15 cellular contexts compared by ENCODE assay signal in the genomic region with DNA sequence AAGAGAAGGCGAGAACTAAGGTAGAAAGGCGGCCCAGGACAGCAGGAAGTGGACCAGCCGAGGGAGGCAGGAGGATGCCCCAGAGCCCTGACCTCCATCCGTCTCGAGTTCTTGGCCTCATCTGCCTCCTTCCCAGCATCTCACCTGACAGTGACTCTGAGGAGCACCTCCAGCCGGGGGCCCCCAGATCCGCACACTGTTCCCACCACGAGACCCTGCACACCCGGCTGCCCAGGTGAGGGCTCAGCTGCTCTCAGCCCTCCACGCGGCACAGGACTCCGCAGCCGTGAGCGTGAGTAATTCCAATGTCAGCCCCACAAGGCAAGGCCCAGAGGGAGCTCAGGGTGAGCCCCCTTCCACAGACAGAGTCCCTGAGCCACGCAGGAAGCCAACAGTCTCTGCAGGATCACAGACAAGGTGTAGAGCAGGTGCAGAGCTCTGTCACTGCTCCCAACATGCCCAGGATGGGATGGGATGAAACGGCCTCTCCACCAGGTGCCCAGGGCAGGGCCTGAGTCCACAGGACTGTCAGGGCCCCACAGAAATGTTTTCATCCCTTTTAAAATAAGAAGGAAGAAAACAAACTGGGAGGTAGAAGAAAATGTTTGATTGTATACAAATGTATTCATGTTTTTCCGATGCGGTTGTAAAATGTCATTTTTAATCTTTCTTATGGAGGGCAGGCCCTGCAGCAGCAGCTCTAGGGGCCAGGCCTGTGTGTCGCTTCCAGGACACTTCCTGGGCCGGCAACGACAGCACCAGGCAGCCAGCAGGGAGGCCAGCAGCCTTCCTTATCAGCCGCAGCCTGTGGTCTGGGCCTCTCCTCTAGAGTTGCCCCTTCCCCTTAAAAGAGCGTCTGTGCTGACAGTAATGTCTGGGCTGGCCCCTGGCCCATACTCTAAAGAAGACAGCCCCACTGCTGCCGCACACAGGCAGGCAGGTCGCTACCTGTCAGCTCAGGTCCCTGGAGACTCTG.
A peak's percentile ranks its signal among the peaks of the same experiment; 100 is the strongest.
DNase-seq lines count a peak whose midpoint lies in the region; ATAC-seq, FAIRE-seq and TF ChIP-seq lines count a peak whose summit lies in the region.
"Had no signal": no experiment of that assay in that cellular context is flagged by ENCODE, and none has a peak within 500 bp of the region (broad histone marks: within the 10 kb centered on the region; RNA-seq: fewer than 3 reads in every experiment).

No MANE protein-coding gene starts in this region.

- peaks cover 7 to 28% of the 10 kb centered on the region in 2 donors for H3K4me1 ChIP-seq in esophagus (ENCODE audit: control insufficient read depth in 2 of 2, insufficient read depth in 2 of 2, low read length in 1 of 2)
- peaks cover 26 to 51% (median 39%) of the 10 kb centered on the region in 3 donors for H3K4me1 ChIP-seq in pancreas
- H3K4me1 ChIP-seq in SJCRH30 = no peaks in the 10 kb centered on the region

- no peak overlapping the region for H3K4me3 ChIP-seq in NB4 (ENCODE audit: low read depth, low read length)
- no peak overlapping the region for H3K4me3 ChIP-seq in esophagus (ENCODE audit: low read depth in 1 of 2, low read length in 2 of 2)
- no peak overlapping the region for H3K4me3 ChIP-seq in pancreas
- no peak overlapping the region for H3K4me3 ChIP-seq in SJCRH30

- H3K9me3 Mint-ChIP-seq in HFFc6 = peaks cover 13% of the 10 kb centered on the region; the same call in 1 of the 2 replicates
- H3K9me3 Mint-ChIP-seq: activated naive CD8-positive, alpha-beta T cell treated with anti-CD3 and anti-CD28 coated beads, Interleukin-2, amount 50 U/mL, for 24 hours; stimulated activated memory B cell treated with anti-CD40 and anti-IgM and Interleukin-4, amounts not matched to agents 10 μg/mL and 1 μg/mL and 100 μg/mL, for 72 hours had no signal

- H3K36me3 ChIP-seq in esophagus (ENCODE audit: control insufficient read depth in 2 of 2, insufficient read depth in 2 of 2, low read length in 1 of 2) = no peaks in the 10 kb centered on the region
- no peaks in the 10 kb centered on the region for H3K36me3 ChIP-seq in pancreas
- H3K36me3 ChIP-seq in SJCRH30 = no peaks in the 10 kb centered on the region

- DNase-seq in A172 (ENCODE audit: low spot score) (peak; percentile 14), NB4 (ENCODE audit: low read depth) (peak; percentile 69), pancreas (peak in 2 of 6 donors; percentile 18 to 53), SJCRH30 (no peak), HFFc6 (no peak), frontal cortex (ENCODE audit: low spot score in 2 of 2) (no peak)
- DNase-seq: activated CD4-positive, alpha-beta T cell treated with anti-CD3 and anti-CD28 coated beads, Interleukin-2, amount 50 U/mL, for 48 hours; activated naive CD8-positive, alpha-beta T cell treated with anti-CD3 and anti-CD28 coated beads, Interleukin-2, amount 50 U/mL, for 24 hours; effector memory CD4-positive, alpha-beta T cell; NCI-H1436 had no signal

- 70 to 80% methylated on average over 25 of the region's 25 CpGs for WGBS in esophagus, 2 donors
- 92 to 93% methylated on average over 24 to 25 of the region's 25 CpGs for WGBS in pancreas, 2 donors

- no peak for TF ChIP-seq POLR2A in NB4 (IDR thresholded peaks at IDR 0.05; ENCODE audit: extremely low read depth, insufficient read length)

- H3K27ac ChIP-seq in esophagus (ENCODE audit: low read depth in 2 of 2, low read length in 1 of 2) = peak overlapping the region; percentile 52 to 67
- H3K27ac ChIP-seq in pancreas = peak overlapping the region in 3 of 4 donors; percentile 52 to 81 (median 80)
- no peak overlapping the region for H3K27ac ChIP-seq in SJCRH30
- H3K27ac ChIP-seq: KMS-11 had no signal

- ATAC-seq in pancreas = no peak
- ATAC-seq in GM18909 (IDR thresholded peaks at IDR 0.05; ENCODE audit: poor library complexity, unreplicated experiment) = no peak
- ATAC-seq: activated naive CD8-positive, alpha-beta T cell treated with anti-CD3 and anti-CD28 coated beads, Interleukin-2, amount 50 U/mL, for 24 hours had no signal

- intact Hi-C loops in pancreas (cut with DNase I) = no loop called here

- H3K27me3 ChIP-seq in esophagus (ENCODE audit: control insufficient read depth in 1 of 2, insufficient read depth in 2 of 2, low read length in 2 of 2) (no peaks in the 10 kb centered on the region), pancreas (no peaks in the 10 kb centered on the region), SJCRH30 (0 out of 2 replicates have a peak, but pooled peaks cover 4% of the 10 kb centered on the region)

- FAIRE-seq in pancreas (lab: Jason Lieb, UNC) = no peak
- FAIRE-seq in frontal cortex (lab: Jason Lieb, UNC) = no peak
- FAIRE-seq: TTC549 had no signal

- H3K36me3 Mint-ChIP-seq in HFFc6 (ENCODE audit: low read depth) = no peaks in the 10 kb centered on the region
- H3K36me3 Mint-ChIP-seq: stimulated activated memory B cell treated with anti-CD40 and anti-IgM and Interleukin-4, amounts not matched to agents 10 μg/mL and 1 μg/mL and 100 μg/mL, for 72 hours had no signal

- no peak overlapping the region for H3K27ac Mint-ChIP-seq in HFFc6
- H3K27ac Mint-ChIP-seq: activated naive CD8-positive, alpha-beta T cell treated with anti-CD3 and anti-CD28 coated beads, Interleukin-2, amount 50 U/mL, for 24 hours; stimulated activated memory B cell treated with anti-CD40 and anti-IgM and Interleukin-4, amounts not matched to agents 10 μg/mL and 1 μg/mL and 100 μg/mL, for 72 hours had no signal

- peaks cover 6% of the 10 kb centered on the region; the same call in 1 of the 2 replicates for H3K27me3 Mint-ChIP-seq in HFFc6 (ENCODE audit: insufficient read depth)
- H3K27me3 Mint-ChIP-seq: activated naive CD8-positive, alpha-beta T cell treated with anti-CD3 and anti-CD28 coated beads, Interleukin-2, amount 50 U/mL, for 24 hours had no signal

- no peak overlapping the region for H3K4me3 Mint-ChIP-seq in HFFc6
- H3K4me3 Mint-ChIP-seq: activated naive CD8-positive, alpha-beta T cell treated with anti-CD3 and anti-CD28 coated beads, Interleukin-2, amount 50 U/mL, for 24 hours; stimulated activated memory B cell treated with anti-CD40 and anti-IgM and Interleukin-4, amounts not matched to agents 10 μg/mL and 1 μg/mL and 100 μg/mL, for 72 hours had no signal

- H3K4me1 Mint-ChIP-seq in HFFc6 (ENCODE audit: low read depth) = 0 out of 2 replicates have a peak, but pooled peaks cover 5% of the 10 kb centered on the region

- TF ChIP-seq CTCF in NB4 (IDR thresholded peaks at IDR 0.05; ENCODE audit: low read depth, low read length) (no peak), pancreas (IDR thresholded peaks at IDR 0.05) (no peak), HFFc6 (IDR thresholded peaks at IDR 0.05) (no peak)

- H3K9me3 ChIP-seq in esophagus (ENCODE audit: control insufficient read depth in 2 of 2, insufficient read depth in 1 of 2, low read depth in 1 of 2, low read length in 1 of 2) (no peaks in the 10 kb centered on the region), pancreas (no peaks in the 10 kb centered on the region), SJCRH30 (replicated peaks) (no peaks in the 10 kb centered on the region)

Comparison
In these comparisons a context has a peak if more than half of its experiments do, and no peak if none do; other contexts are left out.
1. DNase-seq: peak in A172 (single experiment) and NB4 (single experiment); none in SJCRH30 (0 of 2), HFFc6 (single experiment) and frontal cortex (0 of 2).